In genomic region chr22:45867118-45867905, GRCh38 we compare ENCODE assay signal across 9 cellular contexts.
DNase-seq lines count a peak whose midpoint lies in the region; ATAC-seq and TF ChIP-seq lines count a peak whose summit lies in the region.
"Had no signal": no experiment of that assay in that cellular context is flagged by ENCODE, and none has a peak within 500 bp of the region (broad histone marks: within the 10 kb centered on the region; RNA-seq: fewer than 3 reads in every experiment).

No MANE protein-coding gene starts in this region.

- 2% methylated on average over 87 of the region's 87 CpGs for WGBS in HUES64
- 1 to 17% methylated on average over 20 to 22 of the region's 87 CpGs for WGBS in thyroid gland, 2 donors

- H3K9me3 Mint-ChIP-seq in endothelial cell (ENCODE audit: unreplicated experiment): no peaks in the 10 kb centered on the region

- peak; percentile 71 for ATAC-seq in left lung
- no peak for ATAC-seq in HG03108 (IDR thresholded peaks at IDR 0.05; ENCODE audit: unreplicated experiment)
- ATAC-seq in GM19452 (IDR thresholded peaks at IDR 0.05; ENCODE audit: unreplicated experiment): no peak

- H3K4me3 ChIP-seq in HUES64 (ENCODE audit: low read length) (peak overlapping the region; percentile 40), left lung (peak overlapping the region in 1 of 2 donors; percentile 13), thyroid gland (replicated peaks in 1 of 3) (peak overlapping the region in 1 of 3 donors; percentile 12)

- H3K4me1 ChIP-seq in HUES64 (ENCODE audit: insufficient read depth, low read length) (no peaks in the 10 kb centered on the region), left lung (peaks cover 17 to 25% of the 10 kb centered on the region in 2 donors), thyroid gland (peaks cover 18 to 29% of the 10 kb centered on the region in 2 donors)

- H3K9me3 ChIP-seq in HUES64 (ENCODE audit: insufficient read depth, low read depth, low read length) (no peaks in the 10 kb centered on the region), left lung (no peaks in the 10 kb centered on the region), thyroid gland (no peaks in the 10 kb centered on the region)

- no peak overlapping the region for H3K4me3 Mint-ChIP-seq in endothelial cell (ENCODE audit: unreplicated experiment)

- no peaks in the 10 kb centered on the region for H3K36me3 ChIP-seq in HUES64 (ENCODE audit: insufficient read depth, low read length)
- H3K36me3 ChIP-seq in left lung: no peaks in the 10 kb centered on the region
- H3K36me3 ChIP-seq in thyroid gland: no peaks in the 10 kb centered on the region

- H3K36me3 Mint-ChIP-seq in endothelial cell (ENCODE audit: low read depth, unreplicated experiment): peaks cover 3% of the 10 kb centered on the region

- H3K27me3 ChIP-seq in HUES64 (ENCODE audit: insufficient read depth, low read length): peaks cover 60% of the 10 kb centered on the region
- H3K27me3 ChIP-seq in left lung: peaks cover 11 to 72% of the 10 kb centered on the region in 2 donors
- H3K27me3 ChIP-seq in thyroid gland: no peaks in the 10 kb centered on the region

- peaks cover 17% of the 10 kb centered on the region for H3K4me1 Mint-ChIP-seq in endothelial cell (ENCODE audit: unreplicated experiment)

- intact Hi-C loops in left lung (cut with DNase I): loop anchor here in 1 of 2 donors (10.0 kb wide), 2 partner anchors 233 to 293 kb away; no protein-coding TSS in a partner anchor
- intact Hi-C loops in thyroid gland (cut with DNase I): loop anchor here (5.0 to 10.0 kb wide), 2 partner anchors 223 to 290 kb away; no protein-coding TSS in a partner anchor

- peak overlapping the region; percentile 21; the same call in 1 of the 2 replicates for H3K9ac ChIP-seq in HUES64 (ENCODE audit: low read depth, low read length)

- DNase-seq in endothelial cell (ENCODE audit: low spot score): peak; percentile 55
- peak in 1 of 2 donors; percentile 83 for DNase-seq in left lung
- DNase-seq in thyroid gland: peak; percentile 26 to 48
- no peak for DNase-seq in NCI-H226
- DNase-seq: hypothalamus had no signal

- peaks cover 26% of the 10 kb centered on the region for H3K27me3 Mint-ChIP-seq in endothelial cell (ENCODE audit: unreplicated experiment)

- TF ChIP-seq CTCF in endothelial cell (IDR thresholded peaks at IDR 0.05; ENCODE audit: unreplicated experiment): no peak
- no peak for TF ChIP-seq CTCF in left lung (IDR thresholded peaks at IDR 0.05)
- TF ChIP-seq CTCF in thyroid gland (IDR thresholded peaks at IDR 0.05): peak in 4 of 6 experiments; percentile 14 to 53 (median 41)

- H3K27ac ChIP-seq in HUES64 (ENCODE audit: low read depth, low read length) (no peak overlapping the region), left lung (no peak overlapping the region), thyroid gland (no peak overlapping the region)
- H3K27ac ChIP-seq: HL-60 had no signal

- no peak overlapping the region for H3K27ac Mint-ChIP-seq in endothelial cell (ENCODE audit: unreplicated experiment)

- TF ChIP-seq POLR2A in thyroid gland (IDR thresholded peaks at IDR 0.05): no peak

Comparison
In these comparisons a context has a peak if more than half of its experiments do, and no peak if none do; other contexts are left out.
1. CTCF ChIP-seq: peak in thyroid gland (4 of 6); none in endothelial cell (single experiment) and left lung (0 of 2).